Comparison of ENCODE assay signal across 18 cellular contexts in genomic region chr1:79188371-79188770, GRCh38.
DNase-seq lines count a peak whose midpoint lies in the region; ATAC-seq and TF ChIP-seq lines count a peak whose summit lies in the region.
"Had no signal": no experiment of that assay in that cellular context is flagged by ENCODE, and none has a peak within 500 bp of the region (broad histone marks: within the 10 kb centered on the region; RNA-seq: fewer than 3 reads in every experiment).

No MANE protein-coding gene starts in this region.

- H3K4me3 Mint-ChIP-seq in chondrocyte (ENCODE audit: unreplicated experiment): peak overlapping the region; percentile 2
- H3K4me3 Mint-ChIP-seq: activated CD4-positive, alpha-beta memory T cell treated with anti-CD3 and anti-CD28 coated beads, Interleukin-2, amount 10 ng/mL, durations not matched to agents 7 days and 5 days; CD8-positive, alpha-beta memory T cell; T-helper 2 cell treated with Interferon-gamma antibody and Interleukin-4, amounts not matched to agents 5 μg/mL and 100 μg/mL, for 36 hours had no signal

- peak; percentile 9 for DNase-seq in NCI-H226
- no peak for DNase-seq in chondrocyte (ENCODE audit: low spot score)
- DNase-seq in retinal pigment epithelial cell (ENCODE audit: low read depth): peak; percentile 48
- no peak for DNase-seq in stimulated activated CD4-positive, alpha-beta T cell treated with anti-CD3 and anti-CD28 coated beads, Interleukin-15, amount 100 ng/mL, for 24 hours
- DNase-seq in foreskin keratinocyte: no peak
- DNase-seq in central memory CD4-positive, alpha-beta T cell: no peak
- DNase-seq: activated CD4-positive, alpha-beta memory T cell treated with anti-CD3 and anti-CD28 coated beads, Interleukin-2, amount 10 ng/mL, durations not matched to agents 7 days and 5 days; activated gamma-delta T cell; CD8-positive, alpha-beta memory T cell; GOT3; KBM-7; kidney glomerular epithelial cell; NCI-H2081 treated with DMSO at 0.1 percent for 48 hours; right cardiac atrium; testis had no signal

- no peaks in the 10 kb centered on the region for H3K27me3 Mint-ChIP-seq in chondrocyte (ENCODE audit: low read depth)
- H3K27me3 Mint-ChIP-seq: activated CD4-positive, alpha-beta memory T cell treated with anti-CD3 and anti-CD28 coated beads, Interleukin-2, amount 10 ng/mL, durations not matched to agents 7 days and 5 days; CD8-positive, alpha-beta memory T cell had no signal

- peak overlapping the region; percentile 55 for H3K27ac Mint-ChIP-seq in chondrocyte (ENCODE audit: unreplicated experiment)
- H3K27ac Mint-ChIP-seq: activated CD4-positive, alpha-beta memory T cell treated with anti-CD3 and anti-CD28 coated beads, Interleukin-2, amount 10 ng/mL, durations not matched to agents 7 days and 5 days; CD8-positive, alpha-beta memory T cell; T-helper 2 cell treated with Interferon-gamma antibody and Interleukin-4, amounts not matched to agents 5 μg/mL and 100 μg/mL, for 36 hours had no signal

- H3K4me1 ChIP-seq in foreskin keratinocyte: no peaks in the 10 kb centered on the region
- H3K4me1 ChIP-seq: testis had no signal

- no peaks in the 10 kb centered on the region for H3K27me3 ChIP-seq in foreskin keratinocyte
- H3K27me3 ChIP-seq: testis had no signal

- no peaks in the 10 kb centered on the region for H3K9me3 Mint-ChIP-seq in chondrocyte (ENCODE audit: low read depth)
- H3K9me3 Mint-ChIP-seq: activated CD4-positive, alpha-beta memory T cell treated with anti-CD3 and anti-CD28 coated beads, Interleukin-2, amount 10 ng/mL, durations not matched to agents 7 days and 5 days; T-helper 2 cell treated with Interferon-gamma antibody and Interleukin-4, amounts not matched to agents 5 μg/mL and 100 μg/mL, for 36 hours had no signal

- ATAC-seq in GM18909 (IDR thresholded peaks at IDR 0.05; ENCODE audit: poor library complexity, unreplicated experiment) (peak; percentile 29), HG03135 (IDR thresholded peaks at IDR 0.05; ENCODE audit: unreplicated experiment) (no peak), foreskin keratinocyte (no peak)
- ATAC-seq: right cardiac atrium had no signal

- H3K4me1 Mint-ChIP-seq in chondrocyte (ENCODE audit: low read depth): peaks cover 37% of the 10 kb centered on the region
- H3K4me1 Mint-ChIP-seq: CD8-positive, alpha-beta memory T cell had no signal

- H3K27ac ChIP-seq in foreskin keratinocyte: no peak overlapping the region
- H3K27ac ChIP-seq: testis had no signal

- no peak for TF ChIP-seq CTCF in chondrocyte (IDR thresholded peaks at IDR 0.05)
- no peak for TF ChIP-seq CTCF in retinal pigment epithelial cell (conservative IDR thresholded peaks at IDR 0.05; ENCODE audit: low read depth, low read length)
- no peak for TF ChIP-seq CTCF in foreskin keratinocyte (conservative IDR thresholded peaks at IDR 0.05)

- no peaks in the 10 kb centered on the region for H3K36me3 Mint-ChIP-seq in chondrocyte (ENCODE audit: low read depth)
- H3K36me3 Mint-ChIP-seq: CD8-positive, alpha-beta memory T cell had no signal

- H3K4me3 ChIP-seq in retinal pigment epithelial cell (ENCODE audit: low read length): no peak overlapping the region
- H3K4me3 ChIP-seq: testis had no signal

Comparison
In these comparisons a context has a peak if more than half of its experiments do, and no peak if none do; other contexts are left out.
1. DNase-seq: peak in NCI-H226 (single experiment) and retinal pigment epithelial cell (single experiment); none in chondrocyte (single experiment), stimulated activated CD4-positive, alpha-beta T cell treated with anti-CD3 and anti-CD28 coated beads, Interleukin-15, amount 100 ng/mL, for 24 hours (single experiment), foreskin keratinocyte (0 of 2) and central memory CD4-positive, alpha-beta T cell (single experiment).